Comparison of ENCODE assay signal across 10 cellular contexts in the genomic region with DNA sequence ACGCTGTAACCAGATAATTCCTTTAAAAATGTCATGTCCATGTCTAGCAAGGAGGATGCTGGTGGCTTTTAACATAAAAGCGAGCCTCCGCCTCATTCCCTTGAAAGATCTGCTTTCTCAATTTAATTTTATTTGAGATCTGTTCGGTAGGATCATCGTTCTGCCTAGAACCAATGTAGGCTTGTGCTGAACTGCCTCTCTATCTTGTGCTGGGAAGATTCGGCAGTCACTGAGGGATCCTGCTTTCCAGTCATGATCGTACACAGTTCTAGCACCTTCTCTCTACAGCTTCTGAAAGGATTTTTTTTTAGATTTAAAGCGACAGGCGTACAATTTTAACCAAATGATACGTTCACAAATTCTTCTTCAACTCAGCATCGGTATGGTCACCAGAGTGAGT. TPM values are rescaled to one million over a fixed set of nuclear protein-coding genes. Genes with fewer than 3 reads are reported as not detected.
A peak's percentile ranks its signal among the peaks of the same experiment; 100 is the strongest.
DNase-seq lines count a peak whose midpoint lies in the region; ATAC-seq and TF ChIP-seq lines count a peak whose summit lies in the region.
"Had no signal": no experiment of that assay in that cellular context is flagged by ENCODE, and none has a peak within 500 bp of the region (broad histone marks: within the 10 kb centered on the region; RNA-seq: fewer than 3 reads in every experiment).

No MANE protein-coding gene starts in this region.

- DNase-seq in NCI-H1930 (lab: John Stamatoyannopoulos, UW) (peak; percentile 23 to 56), cerebellar cortex (ENCODE audit: low spot score) (peak; percentile 89), left kidney (ENCODE audit: low read depth, low spot score) (peak; percentile 62), erythroblast (lab: John Stamatoyannopoulos, UW) (no peak), HK-2 (ENCODE audit: unreplicated experiment) (no peak)
- DNase-seq in central memory CD4-positive, alpha-beta T cell: no peak
- DNase-seq: stimulated activated naive CD8-positive, alpha-beta T cell treated with anti-CD3 and anti-CD28 coated beads, Interleukin-15, amount 100 ng/mL, for 72 hours had no signal

- ATAC-seq in HG03135 (IDR thresholded peaks at IDR 0.05; ENCODE audit: unreplicated experiment): no peak
- ATAC-seq: HCT116; stimulated activated naive CD8-positive, alpha-beta T cell treated with anti-CD3 and anti-CD28 coated beads, Interleukin-15, amount 100 ng/mL, for 72 hours had no signal

- TF ChIP-seq POLR2A in erythroblast (IDR thresholded peaks at IDR 0.05; ENCODE audit: low read length): no peak

- peak overlapping the region; percentile 99 for H3K27ac ChIP-seq in temporal lobe (ENCODE audit: low read depth, low read length)

RNA-seq across cellular contexts. Expression of a gene that starts 54.3 kb away (rescaled TPM):
- total RNA-seq in temporal lobe: 180 TPM

Comparison
In these comparisons a context has a peak if more than half of its experiments do, and no peak if none do; other contexts are left out.
1. DNase-seq: peak in NCI-H1930 (2 of 2), cerebellar cortex (single experiment) and left kidney (single experiment); none in erythroblast (0 of 2), HK-2 (single experiment) and central memory CD4-positive, alpha-beta T cell (single experiment).